8 cellular contexts compared by ENCODE assay signal in the genomic region with DNA sequence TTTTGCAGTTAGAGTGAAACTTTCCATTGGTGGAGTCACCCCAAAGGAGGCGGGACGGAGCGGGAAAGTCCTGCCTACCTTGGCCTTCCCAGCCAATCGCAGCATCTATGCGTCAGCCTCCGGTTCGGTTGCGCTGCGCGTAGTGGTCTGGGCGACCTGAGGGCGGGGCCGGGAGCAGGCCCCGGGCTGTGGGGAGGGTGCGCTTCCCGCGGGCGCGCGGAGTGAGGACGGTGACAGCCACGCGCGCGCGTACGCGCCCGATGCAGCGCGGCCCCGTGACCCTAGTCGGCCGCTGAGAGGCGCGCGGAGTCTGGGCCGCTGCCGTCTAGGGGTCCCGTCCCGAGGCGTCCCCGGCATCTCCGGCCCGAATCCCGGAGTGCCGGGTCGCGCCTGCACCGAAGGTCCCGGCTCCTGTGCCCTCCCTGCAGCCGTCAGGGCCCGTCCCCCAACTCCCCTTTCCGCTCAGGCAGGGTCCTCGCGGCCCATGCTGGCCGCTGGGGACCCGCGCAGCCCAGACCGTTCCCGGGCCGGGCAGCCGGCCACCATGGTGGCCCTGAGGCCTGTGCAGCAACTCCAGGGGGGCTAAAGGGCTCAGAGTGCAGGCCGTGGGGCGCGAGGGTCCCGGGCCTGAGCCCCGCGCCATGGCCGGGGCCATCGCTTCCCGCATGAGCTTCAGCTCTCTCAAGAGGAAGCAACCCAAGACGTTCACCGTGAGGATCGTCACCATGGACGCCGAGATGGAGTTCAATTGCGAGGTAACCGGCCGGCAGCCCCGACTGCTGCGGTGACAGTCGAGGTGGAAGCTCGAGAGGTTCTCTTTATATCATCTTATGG. TPM values are rescaled to one million over a fixed set of nuclear protein-coding genes. Genes with fewer than 3 reads are reported as not detected.
DNase-seq lines count a peak whose midpoint lies in the region; ATAC-seq and TF ChIP-seq lines count a peak whose summit lies in the region.

A gene (plus strand): TSS at position 276 of the 834 bp plus-strand sequence. CDS start 366 bp downstream, at position 642.

- intact Hi-C loops in breast epithelium (cut with DNase I; ENCODE audit: low total_unique reads) = no loop called here

- H3K4me3 ChIP-seq in AG04449 (ENCODE audit: low read depth, low read length) (peak within 1 kb of the TSS; percentile 76), breast epithelium (peak within 1 kb of the TSS; percentile 77 to 92 (median 89)), iPS-18a (ENCODE audit: low read length) (peak within 1 kb of the TSS; percentile 93), skeletal muscle tissue (ENCODE audit: low read length in 3 of 3) (peak within 1 kb of the TSS; percentile 89 to 94 (median 92))

- TF ChIP-seq POLR2A in breast epithelium (IDR thresholded peaks at IDR 0.05) = no peak

- H3K4me1 ChIP-seq in breast epithelium (no peaks in the 10 kb centered on the region), iPS-18a (ENCODE audit: control insufficient read depth, low read depth, low read length) (peaks cover 8% of the 10 kb centered on the region), skeletal muscle tissue (ENCODE audit: control insufficient read depth in 3 of 3, insufficient read depth in 3 of 3, low read length in 3 of 3) (peaks cover 9 to 15% (median 13%) of the 10 kb centered on the region in 3 donors)

- H3K9ac ChIP-seq in iPS-18a (ENCODE audit: low read length) = peak within 1 kb of the TSS; percentile 85
- peak within 1 kb of the TSS; percentile 94 to 97 (median 97) for H3K9ac ChIP-seq in skeletal muscle tissue (ENCODE audit: low read depth in 1 of 3, low read length in 3 of 3)

- ATAC-seq in GM18870 (IDR thresholded peaks at IDR 0.05; ENCODE audit: unreplicated experiment) (peak; percentile 92), HG03135 (IDR thresholded peaks at IDR 0.05; ENCODE audit: unreplicated experiment) (peak; percentile 95)

- CTCF ChIA-PET in AG04449 (lab: Yijun Ruan, JAX) = interaction anchor here (1.1 to 4.9 kb wide), 7 partner anchors 12 to 81 kb away, joined by 3 to 50 read pairs (median 10); a partner anchor contains a TSS

- H3K9me3 ChIP-seq in breast epithelium = no peaks in the 10 kb centered on the region
- H3K9me3 ChIP-seq in iPS-18a (ENCODE audit: control insufficient read depth, low read depth, low read length) = no peaks in the 10 kb centered on the region
- no peaks in the 10 kb centered on the region for H3K9me3 ChIP-seq in skeletal muscle tissue (ENCODE audit: control insufficient read depth in 3 of 3, low read length in 3 of 3)

- no peak for TF ChIP-seq CTCF in AG04449 (IDR thresholded peaks at IDR 0.05; ENCODE audit: insufficient read depth, low read length, missing control alignments)
- 0 out of 2 replicates have a peak, but pooled peaks have one; percentile 6 for TF ChIP-seq CTCF in VCaP (conservative IDR thresholded peaks at IDR 0.05)
- no peak for TF ChIP-seq CTCF in breast epithelium (IDR thresholded peaks at IDR 0.05)

- H3K27me3 ChIP-seq in breast epithelium = no peaks in the 10 kb centered on the region
- no peaks in the 10 kb centered on the region for H3K27me3 ChIP-seq in iPS-18a (ENCODE audit: control insufficient read depth, insufficient read depth, low read length)
- no peaks in the 10 kb centered on the region for H3K27me3 ChIP-seq in skeletal muscle tissue (ENCODE audit: control insufficient read depth in 3 of 3, insufficient read depth in 3 of 3, low read length in 3 of 3)

- POLR2A ChIA-PET in AG04449 (lab: Yijun Ruan, JAX) = interaction anchor here (1.0 to 1.7 kb wide), 2 partner anchors 22 to 23 kb away, joined by 5 to 6 read pairs; no protein-coding TSS in a partner anchor

- no peaks in the 10 kb centered on the region for H3K36me3 ChIP-seq in breast epithelium
- H3K36me3 ChIP-seq in iPS-18a (ENCODE audit: control insufficient read depth, low read depth, low read length) = no peaks in the 10 kb centered on the region
- H3K36me3 ChIP-seq in skeletal muscle tissue (ENCODE audit: control insufficient read depth in 3 of 3, insufficient read depth in 3 of 3, low read length in 3 of 3) = no peaks in the 10 kb centered on the region

- peak within 1 kb of the TSS; percentile 91 for H3K27ac ChIP-seq in VCaP
- peak within 1 kb of the TSS; percentile 94 to 96 for H3K27ac ChIP-seq in breast epithelium
- H3K27ac ChIP-seq in iPS-18a (ENCODE audit: low read length) = no peak within 1 kb of the TSS
- H3K27ac ChIP-seq in skeletal muscle tissue (ENCODE audit: low read depth, low read length) = peak within 1 kb of the TSS; percentile 96

- DNase-seq in AG04449 (ENCODE audit: low read depth, low spot score) (peak; percentile 95), NCI-H2196 (lab: John Stamatoyannopoulos, UW; ENCODE audit: unreplicated experiment) (peak; percentile 93), breast epithelium (ENCODE audit: low spot score in 2 of 2) (peak; percentile 98)

RNA-seq across cellular contexts. Expression of the gene that starts here (rescaled TPM):
- total RNA-seq in breast epithelium (10 to 100 TPM; 21.1 to 36.1 (median 31.8) TPM), skeletal muscle tissue (29.2 TPM)
